ENCODE assay signal across 17 cellular contexts in genomic region chr2:71471276-71471675, GRCh38. TPM values are rescaled to one million over a fixed set of nuclear protein-coding genes. Genes with fewer than 3 reads are reported as not detected.
A peak's percentile ranks its signal among the peaks of the same experiment; 100 is the strongest.
DNase-seq lines count a peak whose midpoint lies in the region; ATAC-seq, FAIRE-seq and TF ChIP-seq lines count a peak whose summit lies in the region.
"Had no signal": no experiment of that assay in that cellular context is flagged by ENCODE, and none has a peak within 500 bp of the region (broad histone marks: within the 10 kb centered on the region; RNA-seq: fewer than 3 reads in every experiment).

No MANE protein-coding gene starts in this region.

- DNase-seq in CD14-positive monocyte (ENCODE audit: low spot score) (no peak), HTR-8/SVneo (ENCODE audit: insufficient read length, low spot score) (peak; percentile 78), astrocyte of the spinal cord (ENCODE audit: low read depth, low spot score) (peak; percentile 71), NCI-H1436 treated with DMSO at 0.1 percent for 48 hours (lab: John Stamatoyannopoulos, UW) (no peak), HAP-1 (ENCODE audit: low spot score in 2 of 2) (no peak), globus pallidus (ENCODE audit: low spot score) (no peak)
- DNase-seq: activated CD4-positive, CD25-positive, alpha-beta regulatory T cell treated with anti-CD3 and anti-CD28 coated beads, Interleukin-2, amount 50 U/mL, for 72 hours; CD4-positive, alpha-beta T cell; NCI-H1930; NCI-H69; RPMI8226; T-helper 17 cell had no signal

- peak overlapping the region in 1 of 2 donors; percentile 42 for H3K4me3 Mint-ChIP-seq in CD14-positive monocyte
- H3K4me3 Mint-ChIP-seq: activated naive CD8-positive, alpha-beta T cell; CD4-positive, alpha-beta T cell; T-helper 17 cell had no signal

- peak overlapping the region; percentile 95 for H3K27ac ChIP-seq in neutrophil
- H3K27ac ChIP-seq: parathyroid adenoma had no signal

- peaks cover 74% of the 10 kb centered on the region for H3K4me1 Mint-ChIP-seq in CD14-positive monocyte

- no peak for ATAC-seq in HG02981 (IDR thresholded peaks at IDR 0.05; ENCODE audit: unreplicated experiment)
- ATAC-seq: T-helper 17 cell had no signal

- peaks cover 0 to 7% (median 2%) of the 10 kb centered on the region in 7 donors for H3K9me3 Mint-ChIP-seq in CD14-positive monocyte
- H3K9me3 Mint-ChIP-seq: CD4-positive, alpha-beta T cell had no signal

- H3K27me3 ChIP-seq in neutrophil: no peaks in the 10 kb centered on the region
- H3K27me3 ChIP-seq in HAP-1 (ENCODE audit: low read depth): peaks cover 28% of the 10 kb centered on the region

- peaks cover 42 to 64% of the 10 kb centered on the region in 2 donors for H3K36me3 Mint-ChIP-seq in CD14-positive monocyte
- H3K36me3 Mint-ChIP-seq: activated naive CD8-positive, alpha-beta T cell had no signal

- H3K4me1 ChIP-seq in neutrophil (ENCODE audit: control insufficient read depth in 1 of 2, insufficient read depth in 1 of 2, low read depth in 1 of 2, low read length in 1 of 2) (peaks cover 97 to 98% of the 10 kb centered on the region in 2 experiments), HAP-1 (no peaks in the 10 kb centered on the region)
- H3K4me1 ChIP-seq: parathyroid adenoma had no signal

- intact Hi-C loops in CD14-positive monocyte (cut with micrococcal nuclease): no loop called here

- peak; percentile 89 for FAIRE-seq in HTR-8/SVneo (lab: Jason Lieb, UNC)
- FAIRE-seq: colon had no signal

- H3K4me3 ChIP-seq in astrocyte of the spinal cord (ENCODE audit: low read depth, low read length) (no peak overlapping the region), neutrophil (ENCODE audit: low read depth in 1 of 2, low read length in 1 of 2) (no peak overlapping the region), HAP-1 (no peak overlapping the region)

- no peak for TF ChIP-seq CTCF in CD14-positive monocyte (IDR thresholded peaks at IDR 0.05)
- no peak for TF ChIP-seq CTCF in astrocyte of the spinal cord (IDR thresholded peaks at IDR 0.05; ENCODE audit: low read depth, low read length)
- no peak for TF ChIP-seq CTCF in neutrophil (IDR thresholded peaks at IDR 0.05)

- in situ Hi-C loops in astrocyte of the spinal cord (cut with HindIII; ENCODE audit: low sequenced_read_pairs): no loop called here
- in situ Hi-C loops in HAP-1 (cut with MboI; ENCODE audit: low sequenced_read_pairs): no loop called here

- H3K27ac Mint-ChIP-seq in CD14-positive monocyte: peak overlapping the region in 4 of 7 donors; percentile 3 to 60 (median 28)
- H3K27ac Mint-ChIP-seq: activated naive CD8-positive, alpha-beta T cell; CD4-positive, alpha-beta T cell; T-helper 17 cell had no signal

- H3K9me3 ChIP-seq in neutrophil (no peaks in the 10 kb centered on the region), HAP-1 (no peaks in the 10 kb centered on the region)

- peaks cover 35% of the 10 kb centered on the region for H3K36me3 ChIP-seq in neutrophil
- H3K36me3 ChIP-seq in HAP-1 (replicated peaks): no peaks in the 10 kb centered on the region

- H3K27me3 Mint-ChIP-seq in CD14-positive monocyte (ENCODE audit: low read depth in 3 of 3): peaks cover 15 to 20% (median 18%) of the 10 kb centered on the region in 3 donors

RNA-seq across cellular contexts. Expression of gene DYSF, which starts 17.9 kb away (rescaled TPM):
- 10 to 100 TPM; 16.1 to 31.2 TPM for polyA plus RNA-seq in CD14-positive monocyte

Comparison
In these comparisons a context has a peak if more than half of its experiments do, and no peak if none do; other contexts are left out.
1. DNase-seq: peak in HTR-8/SVneo (single experiment) and astrocyte of the spinal cord (single experiment); none in CD14-positive monocyte (single experiment), NCI-H1436 treated with DMSO at 0.1 percent for 48 hours (single experiment), HAP-1 (0 of 2) and globus pallidus (single experiment).